ENCODE assay signal across 9 cellular contexts in the genomic region with DNA sequence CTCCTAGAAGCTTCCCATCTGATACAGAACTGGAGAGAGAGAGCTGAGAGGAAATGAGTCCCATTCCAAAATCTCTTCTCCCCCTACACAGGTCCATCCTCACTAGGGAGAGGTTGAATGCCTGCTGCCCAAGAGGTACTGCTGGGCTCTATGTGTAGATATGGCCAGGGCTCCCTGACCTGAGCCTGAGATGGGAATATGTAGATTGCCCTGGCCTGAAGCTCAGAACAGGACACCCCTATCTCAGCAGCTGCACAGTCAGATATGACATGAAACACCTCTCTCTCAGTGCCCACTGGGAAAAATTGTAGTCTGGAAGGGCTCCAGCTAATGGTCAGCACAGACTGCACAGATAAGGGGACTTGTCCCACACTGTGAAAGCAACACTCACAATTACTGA. TPM values are rescaled to one million over a fixed set of nuclear protein-coding genes. Genes with fewer than 3 reads are reported as not detected.
DNase-seq lines count a peak whose midpoint lies in the region; ATAC-seq, FAIRE-seq and TF ChIP-seq lines count a peak whose summit lies in the region.
"Had no signal": no experiment of that assay in that cellular context is flagged by ENCODE, and none has a peak within 500 bp of the region (broad histone marks: within the 10 kb centered on the region; RNA-seq: fewer than 3 reads in every experiment).

No MANE protein-coding gene starts in this region.

- H3K4me1 ChIP-seq in K562 (replicated peaks in 1 of 2; ENCODE audit: control insufficient read depth in 2 of 2, insufficient read depth in 2 of 2, low read length in 2 of 2) (peaks cover 0 to 28% of the 10 kb centered on the region in 2 experiments; a peak in 3 of 5 replicates), thoracic aorta (ENCODE audit: control insufficient read depth in 1 of 2, low read depth in 2 of 2) (peaks cover 7 to 18% of the 10 kb centered on the region in 2 donors)

- BruUV-seq in K562 (replicated peaks; lab: Mats Ljungman, UMichigan): no TSS peak

- no peaks in the 10 kb centered on the region for H4K20me1 ChIP-seq in K562 (replicated peaks; ENCODE audit: control insufficient read depth, insufficient read depth, low read length)

- no peaks in the 10 kb centered on the region for H3K36me3 ChIP-seq in K562 (ENCODE audit: control insufficient read depth, insufficient read depth, low read length)
- no peaks in the 10 kb centered on the region for H3K36me3 ChIP-seq in thoracic aorta

- H3K9me1 ChIP-seq in K562 (ENCODE audit: control insufficient read depth, insufficient read depth, low read length): no peaks in the 10 kb centered on the region

- no peaks in the 10 kb centered on the region for H3K9me3 ChIP-seq in K562 (replicated peaks; ENCODE audit: control insufficient read depth, insufficient read depth, low read depth, low read length)
- H3K9me3 ChIP-seq in thoracic aorta: no peaks in the 10 kb centered on the region

- TF ChIP-seq EP300 in K562 (IDR thresholded peaks at IDR 0.05; ENCODE audit: low read length): no peak

- H3K79me2 ChIP-seq in K562 (ENCODE audit: control insufficient read depth, insufficient read depth, low read length): no peaks in the 10 kb centered on the region

- peak overlapping the region; percentile 16; the same call in 1 of the 2 replicates for H3K4me2 ChIP-seq in K562 (ENCODE audit: insufficient read depth, low read length)

- H3K27me3 ChIP-seq in K562 (ENCODE audit: control insufficient read depth in 2 of 2, insufficient read depth in 2 of 2, low read length in 2 of 2): no peaks in the 10 kb centered on the region
- H3K27me3 ChIP-seq in thoracic aorta (replicated peaks; ENCODE audit: insufficient read depth): no peaks in the 10 kb centered on the region

- H3K9ac ChIP-seq in K562 (ENCODE audit: insufficient read depth in 1 of 2, low read depth in 2 of 2, low read length in 2 of 2): no peak overlapping the region

- TF ChIP-seq CTCF in K562 (IDR thresholded peaks at IDR 0.05 in 2 of 3, conservative IDR thresholded peaks at IDR 0.05 in 1 of 3; ENCODE audit: insufficient read depth in 2 of 3, low read depth in 1 of 3, low read length in 3 of 3) (no peak), thoracic aorta (IDR thresholded peaks at IDR 0.05) (no peak)

- H3K4me3 ChIP-seq in K562 (no peak overlapping the region), thoracic aorta (peak overlapping the region; percentile 39)

- in situ Hi-C loops in K562 (cut with MboI): no loop called here

- ATAC-seq in K562 (peak; percentile 83), left colon (peak; percentile 8), thoracic aorta (ENCODE audit: insufficient number of reproducible peaks, low FRiP score, low read depth) (peak; percentile 17), GM18867 (IDR thresholded peaks at IDR 0.05; ENCODE audit: unreplicated experiment) (no peak), sciatic nerve (no peak)
- ATAC-seq: stimulated activated naive CD8-positive, alpha-beta T cell treated with anti-CD3 and anti-CD28 coated beads, Interleukin-15, amount 100 ng/mL, for 72 hours had no signal

- peak overlapping the region; percentile 12; the same call in 1 of the 3 replicates for H3K27ac ChIP-seq in K562 (ENCODE audit: extremely low read depth, low read depth, low read length)
- H3K27ac ChIP-seq in thoracic aorta: peak overlapping the region; percentile 79 to 92

- no peak overlapping the region for H2AFZ ChIP-seq in K562 (ENCODE audit: low read depth, low read length)

- POLR2A ChIA-PET in K562 (lab: Yijun Ruan, JAX): interaction anchor here (1.0 to 1.1 kb wide), 2 partner anchors 11 to 12 kb away, joined by 3 to 7 read pairs; no protein-coding TSS in a partner anchor

- intact Hi-C loops in K562 (cut with micrococcal nuclease) (no loop called here), left colon (cut with DNase I, micrococcal nuclease) (no loop called here), sciatic nerve (cut with DNase I) (no loop called here)

- peak in 3 of 4 experiments; percentile 10 to 82 (median 55) for DNase-seq in K562 (ENCODE audit: extremely low read depth in 1 of 4, low spot score in 3 of 4)
- no peak for DNase-seq in left colon
- DNase-seq in thoracic aorta (ENCODE audit: low spot score): no peak
- no peak for DNase-seq in sciatic nerve (ENCODE audit: low spot score)
- no peak for DNase-seq in NCI-H69 (lab: John Stamatoyannopoulos, UW)
- DNase-seq: cortex of kidney; stimulated activated naive CD8-positive, alpha-beta T cell treated with anti-CD3 and anti-CD28 coated beads, Interleukin-15, amount 100 ng/mL, for 72 hours had no signal

- CTCF ChIA-PET in K562 (lab: Yijun Ruan, JAX; ENCODE audit: low intra/inter-chr PET ratio): no interaction called here

- no peak for TF ChIP-seq RAD21 in K562 (CRISPR knock-in tag; conservative IDR thresholded peaks at IDR 0.05 in 1 of 2, IDR thresholded peaks at IDR 0.05 in 1 of 2)

- no peak for TF ChIP-seq POLR2A in K562 (conservative IDR thresholded peaks at IDR 0.05)

- FAIRE-seq in K562 (lab: Jason Lieb, UNC): peak; percentile 87

RNA-seq across cellular contexts. Expression of gene IFIT1B, which starts 3.1 kb away (rescaled TPM):
- total RNA-seq in K562 (2011; cell fraction: chromatin; rRNA removed; ENCODE audit: low replicate concordance): not detected in 2 replicates
- total RNA-seq in K562 (2011; cell fraction: nucleolus; rRNA removed): not detected in 2 replicates
- total RNA-seq in K562 (2011; cell fraction: nucleoplasm; rRNA removed): not detected in 2 replicates
- not detected in 2 replicates for total RNA-seq in K562 (2014; rRNA removed)
- total RNA-seq in K562 (2014; rRNA removed; fragmentation: Illumina TruSeq; extraction: Trizol): not detected in 2 replicates
- not detected in 2 replicates for total RNA-seq in K562 (2015; rRNA removed; fragmentation: Illumina TruSeq; extraction: Trizol)
- total RNA-seq in K562 (2021): not detected in 2 replicates
- not detected in 2 replicates for polyA plus RNA-seq in K562 (2011; rRNA removed)
- polyA plus RNA-seq in K562 (2011; cell fraction: cytosol; rRNA removed): not detected in 2 replicates
- not detected in 2 replicates for polyA plus RNA-seq in K562 (2011; cell fraction: nucleus; rRNA removed)
- not detected in 2 replicates for polyA plus RNA-seq in K562 (2012)
- polyA plus RNA-seq in K562 (2014; fragmentation: Illumina TruSeq; extraction: Trizol): not detected in 2 replicates
- not detected for polyA plus RNA-seq in K562 (2014; fragmentation: Nextera tagmentation; extraction: Ambion mirVana)
- polyA plus RNA-seq in K562 (2014; rRNA removed): not detected in 2 replicates
- polyA minus RNA-seq in K562 (2011; rRNA and poly(A)+ RNA removed): not detected in 2 replicates
- not detected in 2 replicates for polyA minus RNA-seq in K562 (2011; cell fraction: cytosol; rRNA and poly(A)+ RNA removed)
- polyA minus RNA-seq in K562 (2011; cell fraction: nucleus; rRNA and poly(A)+ RNA removed): not detected in 2 replicates
- total RNA-seq in left colon: not detected
- total RNA-seq in thoracic aorta: not detected
- total RNA-seq in sciatic nerve: 6.3 TPM
- total RNA-seq: T-helper 1 cell treated with Interleukin-12 subunit alpha and Interleukin-12 subunit beta and Interleukin-4 antibody, amounts not matched to agents 30 ng/mL and 1 ng/mL, for 36 hours had no signal

RNA-seq across cellular contexts. Expression of gene IFIT1, which starts 17.7 kb away (rescaled TPM):
- not detected in 2 replicates for total RNA-seq in K562 (2011; cell fraction: chromatin; rRNA removed; ENCODE audit: low replicate concordance)
- total RNA-seq in K562 (2011; cell fraction: nucleolus; rRNA removed): not detected in 2 replicates
- total RNA-seq in K562 (2011; cell fraction: nucleoplasm; rRNA removed): not detected in 2 replicates
- total RNA-seq in K562 (2014; rRNA removed) (0.09 TPM in 1 of 2 replicates, not detected in the other), K562 (2014; rRNA removed; fragmentation: Illumina TruSeq; extraction: Trizol) (0.13 and 0.18 TPM in 2 replicates), K562 (2015; rRNA removed; fragmentation: Illumina TruSeq; extraction: Trizol) (0.23 and 0.40 TPM in 2 replicates), K562 (2021) (0.09 and 0.25 TPM in 2 replicates), left colon (1 to 10 TPM; 6.1 to 6.8 TPM), thoracic aorta (10 to 100 TPM in 1 of 2 donors, 1 to 10 TPM in 1; 9.0 to 44.3 TPM), sciatic nerve (21.0 TPM)
- polyA plus RNA-seq in K562 (2011; rRNA removed) (0.06 and 0.07 TPM in 2 replicates), K562 (2014; fragmentation: Illumina TruSeq; extraction: Trizol) (0.10 and 0.18 TPM in 2 replicates), K562 (2014; fragmentation: Nextera tagmentation; extraction: Ambion mirVana) (under 1 TPM; 0.18 TPM), K562 (2014; rRNA removed) (0.03 TPM in 1 of 2 replicates, not detected in the other)
- 0.04 TPM in 1 of 2 replicates, not detected in the other for polyA plus RNA-seq in K562 (2011; cell fraction: cytosol; rRNA removed)
- polyA plus RNA-seq in K562 (2011; cell fraction: nucleus; rRNA removed): not detected in 2 replicates
- 0.08 and 0.14 TPM in 2 replicates for polyA plus RNA-seq in K562 (2012)
- 0.09 TPM in 1 of 2 replicates, not detected in the other for polyA minus RNA-seq in K562 (2011; rRNA and poly(A)+ RNA removed)
- not detected in 2 replicates for polyA minus RNA-seq in K562 (2011; cell fraction: cytosol; rRNA and poly(A)+ RNA removed)
- polyA minus RNA-seq in K562 (2011; cell fraction: nucleus; rRNA and poly(A)+ RNA removed): not detected in 2 replicates

RNA-seq across cellular contexts. Expression of gene IFIT5, which starts 39.7 kb away (rescaled TPM):
- total RNA-seq in K562 (2011; cell fraction: chromatin; rRNA removed; ENCODE audit: low replicate concordance): not detected in 2 replicates
- total RNA-seq in K562 (2011; cell fraction: nucleolus; rRNA removed): not detected in 2 replicates
- not detected in 2 replicates for total RNA-seq in K562 (2011; cell fraction: nucleoplasm; rRNA removed)
- total RNA-seq in K562 (2014; rRNA removed) (0.05 TPM in 1 of 2 replicates, not detected in the other), K562 (2014; rRNA removed; fragmentation: Illumina TruSeq; extraction: Trizol) (not detected in 2 replicates), K562 (2015; rRNA removed; fragmentation: Illumina TruSeq; extraction: Trizol) (not detected in 2 replicates), K562 (2021) (0.07 and 0.11 TPM in 2 replicates), left colon (10 to 100 TPM; 10.2 to 10.6 TPM), thoracic aorta (10 to 100 TPM; 19.5 to 24.8 TPM), sciatic nerve (17.4 TPM)
- polyA plus RNA-seq in K562 (2011; rRNA removed) (not detected in 2 replicates), K562 (2014; fragmentation: Illumina TruSeq; extraction: Trizol) (not detected in 2 replicates), K562 (2014; fragmentation: Nextera tagmentation; extraction: Ambion mirVana) (under 1 TPM; 0.04 to 0.11 TPM), K562 (2014; rRNA removed) (not detected in 2 replicates)
- polyA plus RNA-seq in K562 (2011; cell fraction: cytosol; rRNA removed): not detected in 2 replicates
- polyA plus RNA-seq in K562 (2011; cell fraction: nucleus; rRNA removed): not detected in 2 replicates
- 0.01 and 0.03 TPM in 2 replicates for polyA plus RNA-seq in K562 (2012)
- polyA minus RNA-seq in K562 (2011; rRNA and poly(A)+ RNA removed): not detected in 2 replicates
- not detected in 2 replicates for polyA minus RNA-seq in K562 (2011; cell fraction: cytosol; rRNA and poly(A)+ RNA removed)
- not detected in 2 replicates for polyA minus RNA-seq in K562 (2011; cell fraction: nucleus; rRNA and poly(A)+ RNA removed)

RNA-seq across cellular contexts. Expression of gene IFIT3, which starts 46.9 kb away (rescaled TPM):
- 0.14 and 0.16 TPM in 2 replicates for total RNA-seq in K562 (2011; cell fraction: chromatin; rRNA removed; ENCODE audit: low replicate concordance)
- 0.13 and 0.17 TPM in 2 replicates for total RNA-seq in K562 (2011; cell fraction: nucleolus; rRNA removed)
- 0.22 TPM in 1 of 2 replicates, not detected in the other for total RNA-seq in K562 (2011; cell fraction: nucleoplasm; rRNA removed)
- total RNA-seq in K562 (2014; rRNA removed): 0.59 and 1.0 TPM in 2 replicates
- total RNA-seq in K562 (2014; rRNA removed; fragmentation: Illumina TruSeq; extraction: Trizol): 1.2 and 1.4 TPM in 2 replicates
- 1.7 and 2.2 TPM in 2 replicates for total RNA-seq in K562 (2015; rRNA removed; fragmentation: Illumina TruSeq; extraction: Trizol)
- total RNA-seq in K562 (2021): 0.69 TPM in 2 replicates
- 0.35 and 0.55 TPM in 2 replicates for polyA plus RNA-seq in K562 (2011; rRNA removed)
- 0.07 and 0.25 TPM in 2 replicates for polyA plus RNA-seq in K562 (2011; cell fraction: cytosol; rRNA removed)
- polyA plus RNA-seq in K562 (2011; cell fraction: nucleus; rRNA removed): 0.08 TPM in 1 of 2 replicates, not detected in the other
- polyA plus RNA-seq in K562 (2012): 1.4 and 3.3 TPM in 2 replicates
- 0.84 and 1.1 TPM in 2 replicates for polyA plus RNA-seq in K562 (2014; fragmentation: Illumina TruSeq; extraction: Trizol)
- under 1 TPM; 0.23 to 0.83 TPM for polyA plus RNA-seq in K562 (2014; fragmentation: Nextera tagmentation; extraction: Ambion mirVana)
- polyA plus RNA-seq in K562 (2014; rRNA removed): 0.58 and 0.77 TPM in 2 replicates
- 0.21 and 0.84 TPM in 2 replicates for polyA minus RNA-seq in K562 (2011; rRNA and poly(A)+ RNA removed)
- polyA minus RNA-seq in K562 (2011; cell fraction: cytosol; rRNA and poly(A)+ RNA removed): not detected in 2 replicates
- polyA minus RNA-seq in K562 (2011; cell fraction: nucleus; rRNA and poly(A)+ RNA removed): 0.13 and 0.22 TPM in 2 replicates
- 10 to 100 TPM in 1 of 2 donors, 1 to 10 TPM in 1; 5.0 to 10.3 TPM for total RNA-seq in left colon
- total RNA-seq in thoracic aorta: 10 to 100 TPM in 1 of 2 donors, 1 to 10 TPM in 1; 9.6 to 22.7 TPM
- total RNA-seq in sciatic nerve: 25.5 TPM

Comparison
In these comparisons a context has a peak if more than half of its experiments do, and no peak if none do; other contexts are left out.
1. ATAC-seq: peak in K562 (single experiment), left colon (single experiment) and thoracic aorta (single experiment); none in GM18867 (single experiment) and sciatic nerve (single experiment).
2. DNase-seq: peak in K562 (3 of 4); none in left colon (0 of 2), thoracic aorta (single experiment), sciatic nerve (single experiment) and NCI-H69 (single experiment).
3. RNA of gene IFIT1, which starts 17.7 kb away (total RNA-seq): 9.0 to 44.3 TPM in thoracic aorta, 21.0 TPM in sciatic nerve (single experiment) and 6.1 to 6.8 TPM in left colon; 0.09 to 0.40 TPM in K562; every median in the first group is over 4 times any median in the second.
4. RNA of gene IFIT5, which starts 39.7 kb away (total RNA-seq): 19.5 to 24.8 TPM in thoracic aorta, 17.4 TPM in sciatic nerve (single experiment) and 10.2 to 10.6 TPM in left colon; 0.05 to 0.11 TPM in K562; every median in the first group is over 10 times any median in the second.